Comparison of ENCODE assay signal across 9 cellular contexts in genomic region chr6:75830959-75831885, GRCh38.
DNase-seq lines count a peak whose midpoint lies in the region; ATAC-seq and TF ChIP-seq lines count a peak whose summit lies in the region.
"Had no signal": no experiment of that assay in that cellular context is flagged by ENCODE, and none has a peak within 500 bp of the region (broad histone marks: within the 10 kb centered on the region; RNA-seq: fewer than 3 reads in every experiment).

No MANE protein-coding gene starts in this region.

- ATAC-seq in GM18498 (IDR thresholded peaks at IDR 0.05; ENCODE audit: unreplicated experiment) (peak; percentile 43), GM21717 (IDR thresholded peaks at IDR 0.05; ENCODE audit: unreplicated experiment) (peak; percentile 93)

- no peaks in the 10 kb centered on the region for H3K36me3 ChIP-seq in uterus
- peaks cover 3 to 55% (median 38%) of the 10 kb centered on the region in 4 donors for H3K36me3 ChIP-seq in stomach

- TF ChIP-seq CTCF in uterus (IDR thresholded peaks at IDR 0.05), result no peak
- no peak for TF ChIP-seq CTCF in stomach (IDR thresholded peaks at IDR 0.05)

- intact Hi-C loops in uterus (cut with DNase I; ENCODE audit: low total_unique reads) (no loop called here), stomach (cut with DNase I; ENCODE audit: low total_unique reads) (no loop called here)

- DNase-seq in NCI-H2171 treated with DMSO at 0.1 percent for 48 hours (lab: John Stamatoyannopoulos, UW), result peak; percentile 72
- DNase-seq in myocyte (ENCODE audit: low read depth), result peak; percentile 33
- DNase-seq in uterus, result no peak
- DNase-seq in stomach, result no peak
- no peak for DNase-seq in HK-2 (ENCODE audit: unreplicated experiment)
- no peak for DNase-seq in GOT3 (lab: John Stamatoyannopoulos, UW)
- DNase-seq: H7 had no signal

- H3K4me3 ChIP-seq in uterus (no peak overlapping the region), stomach (no peak overlapping the region)

- no peak for TF ChIP-seq POLR2A in uterus (IDR thresholded peaks at IDR 0.05)
- TF ChIP-seq POLR2A in stomach (IDR thresholded peaks at IDR 0.05), result no peak

- 87 to 91% (median 90%) methylated on average over 12 of the region's 12 CpGs for WGBS in stomach, 5 donors

- H3K4me1 ChIP-seq in uterus, result no peaks in the 10 kb centered on the region
- H3K4me1 ChIP-seq in stomach, result no peaks in the 10 kb centered on the region

- TF ChIP-seq EP300 in stomach (IDR thresholded peaks at IDR 0.05), result no peak

- no peaks in the 10 kb centered on the region for H3K9me3 ChIP-seq in uterus
- no peaks in the 10 kb centered on the region for H3K9me3 ChIP-seq in stomach

- H3K27me3 ChIP-seq in uterus (no peaks in the 10 kb centered on the region), stomach (no peaks in the 10 kb centered on the region)

- no peak overlapping the region for H3K27ac ChIP-seq in uterus
- no peak overlapping the region for H3K27ac ChIP-seq in stomach

Comparison
In these comparisons a context has a peak if more than half of its experiments do, and no peak if none do; other contexts are left out.
1. DNase-seq: peak in NCI-H2171 treated with DMSO at 0.1 percent for 48 hours (single experiment) and myocyte (single experiment); none in uterus (0 of 2), stomach (single experiment), HK-2 (single experiment) and GOT3 (single experiment).